Comparison of ENCODE assay signal across 21 cellular contexts in genomic region chr20:61572789-61573188, GRCh38.
DNase-seq lines count a peak whose midpoint lies in the region; ATAC-seq, FAIRE-seq and TF ChIP-seq lines count a peak whose summit lies in the region.
"Had no signal": no experiment of that assay in that cellular context is flagged by ENCODE, and none has a peak within 500 bp of the region (broad histone marks: within the 10 kb centered on the region; RNA-seq: fewer than 3 reads in every experiment).

No MANE protein-coding gene starts in this region.

- peaks cover 0 to 4% (median 3%) of the 10 kb centered on the region in 5 experiments for H3K9me3 Mint-ChIP-seq in brain
- no peaks in the 10 kb centered on the region for H3K9me3 Mint-ChIP-seq in progenitor cell of endocrine pancreas (ENCODE audit: low read depth)
- H3K9me3 Mint-ChIP-seq in activated CD4-positive, alpha-beta T cell treated with anti-CD3 and anti-CD28 coated beads for 36 hours (ENCODE audit: low read depth) = peaks cover 1% of the 10 kb centered on the region

- peaks cover 11% of the 10 kb centered on the region for H3K36me3 Mint-ChIP-seq in brain
- H3K36me3 Mint-ChIP-seq in progenitor cell of endocrine pancreas (ENCODE audit: insufficient read depth) = no peaks in the 10 kb centered on the region
- H3K36me3 Mint-ChIP-seq in activated CD4-positive, alpha-beta T cell treated with anti-CD3 and anti-CD28 coated beads for 36 hours (ENCODE audit: low read depth) = no peaks in the 10 kb centered on the region
- H3K36me3 Mint-ChIP-seq: CD4-positive, alpha-beta memory T cell had no signal

- intact Hi-C loops in kidney (cut with DNase I) = no loop called here
- intact Hi-C loops in activated CD4-positive, alpha-beta T cell treated with anti-CD3 and anti-CD28 coated beads for 36 hours (cut with DNase I, micrococcal nuclease) = no loop called here

- H3K4me1 ChIP-seq in HEK293 (ENCODE audit: control insufficient read depth, insufficient read depth, low read length) = no peaks in the 10 kb centered on the region
- no peaks in the 10 kb centered on the region for H3K4me1 ChIP-seq in kidney (ENCODE audit: control insufficient read depth in 1 of 2, insufficient read depth in 1 of 2, low read depth in 1 of 2, low read length in 2 of 2)
- H3K4me1 ChIP-seq: A549 had no signal

- no peak overlapping the region for H3K9ac ChIP-seq in kidney (ENCODE audit: low read length in 2 of 2)

- DNase-seq in kidney = peak; percentile 1
- no peak for DNase-seq in progenitor cell of endocrine pancreas (ENCODE audit: low spot score, unreplicated experiment)
- no peak for DNase-seq in Kasumi-1 (lab: John Stamatoyannopoulos, UW)
- DNase-seq in MV-4-11 (lab: John Stamatoyannopoulos, UW) = no peak
- DNase-seq in activated CD4-positive, alpha-beta T cell treated with anti-CD3 and anti-CD28 coated beads for 36 hours = no peak
- DNase-seq: 8988T; C1 segment of cervical spinal cord; Calu3; CD4-positive, alpha-beta memory T cell; COR-L47; DMS53; DMS79 treated with DMSO at 0.1 percent for 48 hours; GF-D8; GOT3; H7; HCEC 1CT had no signal

- ATAC-seq in activated CD4-positive, alpha-beta T cell treated with anti-CD3 and anti-CD28 coated beads for 36 hours = no peak
- ATAC-seq: A549 had no signal

- H3K4me3 ChIP-seq in HEK293 (ENCODE audit: low read depth, low read length) = no peak overlapping the region
- no peak overlapping the region for H3K4me3 ChIP-seq in kidney (ENCODE audit: low read length in 2 of 2)
- H3K4me3 ChIP-seq: A549 had no signal

- no peaks in the 10 kb centered on the region for H3K9me3 ChIP-seq in HEK293 (ENCODE audit: control insufficient read depth, insufficient read depth, low read depth, low read length)
- no peaks in the 10 kb centered on the region for H3K9me3 ChIP-seq in kidney (ENCODE audit: control insufficient read depth in 1 of 2, low read length in 2 of 2)
- H3K9me3 ChIP-seq: A549 had no signal

- no peaks in the 10 kb centered on the region for H3K27me3 Mint-ChIP-seq in brain
- peaks cover 2% of the 10 kb centered on the region for H3K27me3 Mint-ChIP-seq in progenitor cell of endocrine pancreas
- peaks cover 2% of the 10 kb centered on the region for H3K27me3 Mint-ChIP-seq in activated CD4-positive, alpha-beta T cell treated with anti-CD3 and anti-CD28 coated beads for 36 hours

- no peak for FAIRE-seq in kidney (lab: Jason Lieb, UNC)
- FAIRE-seq: A549, GM12891, GM18507 had no signal

- H3K27ac Mint-ChIP-seq in brain (peak overlapping the region in 3 of 5 experiments; percentile 5 to 61 (median 17)), progenitor cell of endocrine pancreas (peak overlapping the region; percentile 77)
- no peak overlapping the region for H3K27ac Mint-ChIP-seq in activated CD4-positive, alpha-beta T cell treated with anti-CD3 and anti-CD28 coated beads for 36 hours
- H3K27ac Mint-ChIP-seq: CD4-positive, alpha-beta memory T cell had no signal

- POLR2A ChIA-PET in HEK293 (lab: Yijun Ruan, JAX) = no interaction called here
- POLR2A ChIA-PET in activated CD4-positive, alpha-beta T cell treated with anti-CD3 and anti-CD28 coated beads for 36 hours (lab: Charles Lee) = no interaction called here

- H3K36me3 ChIP-seq in HEK293 (ENCODE audit: control insufficient read depth in 2 of 2, insufficient read depth in 1 of 2, low read length in 2 of 2) (no peaks in the 10 kb centered on the region), kidney (ENCODE audit: control insufficient read depth in 1 of 2, insufficient read depth in 2 of 2, low read length in 2 of 2) (no peaks in the 10 kb centered on the region)

- no peak for TF ChIP-seq CTCF in HEK293 (tag by site-specific recombination; IDR thresholded peaks at IDR 0.05)
- TF ChIP-seq CTCF in brain (conservative IDR thresholded peaks at IDR 0.05) = no peak
- no peak for TF ChIP-seq CTCF in kidney (IDR thresholded peaks at IDR 0.05; ENCODE audit: borderline replicate concordance, extremely low read depth, insufficient read depth)
- TF ChIP-seq CTCF in progenitor cell of endocrine pancreas (IDR thresholded peaks at IDR 0.05; ENCODE audit: unreplicated experiment) = no peak

- H3K27ac ChIP-seq in HEK293 (ENCODE audit: extremely low read depth, low read depth, low read length) (no peak overlapping the region), kidney (ENCODE audit: low read depth in 2 of 2, low read length in 2 of 2) (no peak overlapping the region)
- H3K27ac ChIP-seq: A549 had no signal

- CTCF ChIA-PET in HEK293 (lab: Yijun Ruan, JAX) = no interaction called here
- CTCF ChIA-PET in activated CD4-positive, alpha-beta T cell treated with anti-CD3 and anti-CD28 coated beads for 36 hours (lab: Charles Lee) = no interaction called here

- H3K4me3 Mint-ChIP-seq in brain (peak overlapping the region in 1 of 5 experiments; percentile 13), progenitor cell of endocrine pancreas (ENCODE audit: low read depth) (no peak overlapping the region)
- H3K4me3 Mint-ChIP-seq in activated CD4-positive, alpha-beta T cell treated with anti-CD3 and anti-CD28 coated beads for 36 hours = no peak overlapping the region
- H3K4me3 Mint-ChIP-seq: CD4-positive, alpha-beta memory T cell had no signal

- H3K4me1 Mint-ChIP-seq in brain (peaks cover 27% of the 10 kb centered on the region), progenitor cell of endocrine pancreas (ENCODE audit: low read depth) (no peaks in the 10 kb centered on the region)
- H3K4me1 Mint-ChIP-seq in activated CD4-positive, alpha-beta T cell treated with anti-CD3 and anti-CD28 coated beads for 36 hours = no peaks in the 10 kb centered on the region
- H3K4me1 Mint-ChIP-seq: CD4-positive, alpha-beta memory T cell had no signal

TF ChIP-seq in HEK293, 187 proteins besides CTCF, POLR2A, EP300 and RAD21:
- peak; percentile 73 for TF ChIP-seq ZBTB17 (tag by site-specific recombination; IDR thresholded peaks at IDR 0.05)
- TF ChIP-seq ZNF366 (tag by site-specific recombination; conservative IDR thresholded peaks at IDR 0.05) = peak; percentile 98
- no peak for TF ChIP-seq ZNF791 (tag by site-specific recombination; IDR thresholded peaks at IDR 0.05)
- TF ChIP-seq ZNF280C (tag by site-specific recombination; IDR thresholded peaks at IDR 0.05) = no peak
TF ChIP-seq in HEK293: peak in this region for 2.
